In genomic region chr22:32147128-32147527, GRCh38 we compare ENCODE assay signal across 6 cellular contexts. TPM values are rescaled to one million over a fixed set of nuclear protein-coding genes. Genes with fewer than 3 reads are reported as not detected.
"Had no signal": no experiment of that assay in that cellular context is flagged by ENCODE, and none has a peak within 500 bp of the region (broad histone marks: within the 10 kb centered on the region; RNA-seq: fewer than 3 reads in every experiment).

No MANE protein-coding gene starts in this region.

RNA-seq across cellular contexts. Expression of gene C22orf42, which starts 12.0 kb away (rescaled TPM):
- total RNA-seq: GM23248, H1, HFFc6, HT1080, IMR-90, K562 had no signal

RNA-seq across cellular contexts. Expression of gene RFPL2, which starts 57.7 kb away (rescaled TPM):
- total RNA-seq: GM23248, HFFc6, HT1080, IMR-90, K562 had no signal
